Comparison of ENCODE assay signal across 8 cellular contexts in the genomic region with DNA sequence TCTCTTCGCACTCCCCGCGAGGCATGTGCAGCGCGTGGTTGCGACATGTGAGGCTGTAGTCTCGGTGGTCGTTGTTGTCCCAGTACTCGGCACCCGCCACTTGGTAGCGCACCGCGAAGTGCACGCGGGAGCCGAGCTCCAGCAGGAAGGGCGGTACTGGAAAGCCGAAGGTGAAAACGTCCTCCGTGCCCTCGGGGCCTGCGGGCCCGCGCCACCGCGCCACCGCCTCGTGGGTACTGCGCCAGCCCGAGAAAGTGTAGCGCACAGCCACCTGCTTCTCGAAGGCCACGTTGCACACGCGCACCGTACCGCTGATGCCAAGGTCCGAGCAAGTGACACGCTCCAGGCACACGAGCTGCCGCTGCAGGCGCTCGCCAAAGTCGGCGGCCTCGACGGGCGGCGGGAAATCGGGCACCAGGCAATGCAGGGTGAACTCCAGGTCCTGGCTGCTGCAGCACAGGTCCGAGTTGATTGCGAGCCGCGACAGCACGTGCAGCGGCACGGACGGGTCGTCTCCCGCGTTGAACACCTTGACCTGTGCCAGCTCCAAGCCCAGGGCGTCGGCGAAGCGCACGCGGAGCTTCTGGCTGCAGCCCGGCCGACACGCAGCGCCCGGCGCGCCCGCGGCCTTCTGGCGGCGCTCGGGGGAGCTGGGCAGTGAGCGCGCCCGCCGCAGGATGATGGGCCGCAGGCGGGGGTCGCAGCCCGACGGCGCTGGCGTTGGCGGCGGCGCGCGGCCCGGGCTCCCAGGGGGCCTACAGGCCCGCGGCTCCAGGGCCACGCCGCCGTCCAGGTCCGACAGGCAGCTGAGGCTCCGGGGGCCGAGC. TPM values are rescaled to one million over a fixed set of nuclear protein-coding genes. Genes with fewer than 3 reads are reported as not detected.
DNase-seq lines count a peak whose midpoint lies in the region; ATAC-seq, FAIRE-seq and TF ChIP-seq lines count a peak whose summit lies in the region.

No MANE protein-coding gene starts in this region.

- TF ChIP-seq CTCF in astrocyte of the cerebellum (IDR thresholded peaks at IDR 0.05; ENCODE audit: low read depth, low read length, missing control alignments) = no peak
- TF ChIP-seq CTCF in keratinocyte (optimal IDR thresholded peaks at IDR 0.05 in 1 of 3, IDR thresholded peaks at IDR 0.05 in 1 of 3, conservative IDR thresholded peaks at IDR 0.05 in 1 of 3; ENCODE audit: extremely low read depth in 1 of 3, insufficient read depth in 2 of 3, low read length in 3 of 3) = no peak

- DNase-seq in Daoy (ENCODE audit: low read depth) (peak; percentile 22), astrocyte of the cerebellum (ENCODE audit: low read depth) (no peak), keratinocyte (ENCODE audit: low read depth, low spot score) (no peak), SW480 (ENCODE audit: low spot score) (no peak), AG08395 (ENCODE audit: low spot score) (no peak)

- peak overlapping the region; percentile 79 for H3K4me2 ChIP-seq in keratinocyte (ENCODE audit: control insufficient read depth, extremely low read depth, insufficient read depth, low read depth, low read length)

- H3K9me1 ChIP-seq in keratinocyte (ENCODE audit: control insufficient read depth, extremely low read depth, insufficient read depth, low read length) = no peaks in the 10 kb centered on the region

- in situ Hi-C loops in astrocyte of the cerebellum (cut with HindIII; ENCODE audit: low sequenced_read_pairs) = no loop called here

- H3K79me2 ChIP-seq in keratinocyte (ENCODE audit: control insufficient read depth, insufficient read depth, low read length) = peaks cover 24% of the 10 kb centered on the region

- H3K27ac ChIP-seq in keratinocyte (ENCODE audit: control insufficient read depth, insufficient read depth, low read length) (peak overlapping the region; percentile 77), subcutaneous abdominal adipose tissue (ENCODE audit: low read depth, low read length) (peak overlapping the region; percentile 94)

- peaks cover 0 to 3% of the 10 kb centered on the region in 2 experiments for H3K36me3 ChIP-seq in keratinocyte (ENCODE audit: control insufficient read depth in 2 of 2, extremely low read depth in 1 of 2, insufficient read depth in 2 of 2, low read length in 2 of 2)
- H3K36me3 ChIP-seq in subcutaneous abdominal adipose tissue (ENCODE audit: control insufficient read depth in 5 of 5, insufficient read depth in 5 of 5, low read length in 5 of 5) = peaks cover 7 to 17% (median 11%) of the 10 kb centered on the region in 5 donors

- H3K4me1 ChIP-seq in keratinocyte (ENCODE audit: control insufficient read depth, extremely low read depth, insufficient read depth, low read length) (peaks cover 36% of the 10 kb centered on the region), subcutaneous abdominal adipose tissue (ENCODE audit: control insufficient read depth in 5 of 5, insufficient read depth in 5 of 5, low read length in 5 of 5) (peaks cover 15 to 58% (median 50%) of the 10 kb centered on the region in 5 donors)

- peak overlapping the region; percentile 89 for H2AFZ ChIP-seq in keratinocyte (ENCODE audit: control insufficient read depth, low read length)

- ATAC-seq in HG03432 (IDR thresholded peaks at IDR 0.05; ENCODE audit: unreplicated experiment) = peak; percentile 34
- no peak for ATAC-seq in GM18867 (IDR thresholded peaks at IDR 0.05; ENCODE audit: unreplicated experiment)

- H4K20me1 ChIP-seq in keratinocyte (ENCODE audit: control insufficient read depth, extremely low read depth, insufficient read depth, low read length) = no peaks in the 10 kb centered on the region

- dilution Hi-C loops in keratinocyte (cut with MboI; ENCODE audit: extremely low pct_ligation_motif_present, low sequenced_read_pairs) = no loop called here

- FAIRE-seq in keratinocyte (lab: Jason Lieb, UNC) = no peak

- H3K9me3 ChIP-seq in keratinocyte (ENCODE audit: control insufficient read depth, low read depth, low read length) (no peaks in the 10 kb centered on the region), subcutaneous abdominal adipose tissue (ENCODE audit: control insufficient read depth in 5 of 5, low read length in 5 of 5) (no peaks in the 10 kb centered on the region)

- no peaks in the 10 kb centered on the region for H3K27me3 ChIP-seq in keratinocyte (ENCODE audit: control insufficient read depth, extremely low read depth, insufficient read depth, low read length)
- H3K27me3 ChIP-seq in subcutaneous abdominal adipose tissue (ENCODE audit: control insufficient read depth in 5 of 5, insufficient read depth in 4 of 5, low read length in 5 of 5) = no peaks in the 10 kb centered on the region

- H3K4me3 ChIP-seq in astrocyte of the cerebellum (ENCODE audit: low read depth, low read length) = peak overlapping the region; percentile 71
- peak overlapping the region; percentile 63 to 68 (median 68) for H3K4me3 ChIP-seq in keratinocyte (ENCODE audit: control insufficient read depth in 2 of 3, extremely low read depth in 1 of 3, insufficient read depth in 2 of 3, low read depth in 1 of 3, low read length in 3 of 3)
- peak overlapping the region in 4 of 5 donors; percentile 79 to 96 (median 93) for H3K4me3 ChIP-seq in subcutaneous abdominal adipose tissue (ENCODE audit: low read depth in 1 of 5, low read length in 5 of 5)

- H3K9ac ChIP-seq in keratinocyte (ENCODE audit: control insufficient read depth, extremely low read depth, insufficient read depth, low read length) = peak overlapping the region; percentile 82
- peak overlapping the region in 4 of 5 donors; percentile 68 to 90 (median 80) for H3K9ac ChIP-seq in subcutaneous abdominal adipose tissue (ENCODE audit: low read length in 5 of 5)

RNA-seq across cellular contexts. Expression of a gene that starts 0.8 kb away (rescaled TPM):
- total RNA-seq in Daoy (2014; rRNA removed; shearing (Covaris generic)) = 2.3 and 2.5 TPM in 2 replicates
- polyA plus RNA-seq in keratinocyte = 1.7 to 3.3 TPM (median 2.8 TPM) in 3 replicates
- 2.2 TPM for polyA plus RNA-seq in keratinocyte (2011; ENCODE audit: low read depth)
- 2.0 and 3.5 TPM in 2 replicates for polyA plus RNA-seq in keratinocyte (2011; cell fraction: cytosol; rRNA removed)
- 3.2 and 3.4 TPM in 2 replicates for polyA plus RNA-seq in keratinocyte (2011; cell fraction: nucleus; rRNA removed)
- 4.4 and 6.2 TPM in 2 replicates for polyA plus RNA-seq in keratinocyte (2012; ENCODE audit: low replicate concordance)
- 1.6 to 3.2 TPM (median 1.7 TPM) in 3 replicates for polyA minus RNA-seq in keratinocyte
- 5.2 TPM for polyA minus RNA-seq in keratinocyte (2011; cell fraction: cytosol; rRNA and poly(A)+ RNA removed)
- polyA minus RNA-seq in keratinocyte (2011; cell fraction: nucleus; rRNA and poly(A)+ RNA removed) = 3.2 and 3.3 TPM in 2 replicates

RNA-seq across cellular contexts. Expression of a gene that starts 0.9 kb away (rescaled TPM):
- 4.9 and 5.4 TPM in 2 replicates for total RNA-seq in Daoy (2014; rRNA removed; shearing (Covaris generic))
- polyA plus RNA-seq in keratinocyte = 4.3 to 10.1 TPM (median 7.8 TPM) in 3 replicates
- 5.1 TPM for polyA plus RNA-seq in keratinocyte (2011; ENCODE audit: low read depth)
- 3.2 and 7.4 TPM in 2 replicates for polyA plus RNA-seq in keratinocyte (2011; cell fraction: cytosol; rRNA removed)
- 5.5 and 6.3 TPM in 2 replicates for polyA plus RNA-seq in keratinocyte (2011; cell fraction: nucleus; rRNA removed)
- polyA plus RNA-seq in keratinocyte (2012; ENCODE audit: low replicate concordance) = 3.8 and 7.3 TPM in 2 replicates
- 2.2 to 8.5 TPM (median 2.4 TPM) in 3 replicates for polyA minus RNA-seq in keratinocyte
- polyA minus RNA-seq in keratinocyte (2011; cell fraction: cytosol; rRNA and poly(A)+ RNA removed) = 5.4 TPM
- 3.1 and 7.7 TPM in 2 replicates for polyA minus RNA-seq in keratinocyte (2011; cell fraction: nucleus; rRNA and poly(A)+ RNA removed)

RNA-seq across cellular contexts. Expression of a gene that starts 5.8 kb away (rescaled TPM):
- 1.7 TPM in 1 of 2 replicates, not detected in the other for total RNA-seq in Daoy (2014; rRNA removed; shearing (Covaris generic))
- 0.05 to 0.12 TPM (median 0.07 TPM) in 3 replicates for polyA plus RNA-seq in keratinocyte
- 1.2 TPM for polyA plus RNA-seq in keratinocyte (2011; ENCODE audit: low read depth)
- polyA plus RNA-seq in keratinocyte (2011; cell fraction: cytosol; rRNA removed) = 0.06 and 0.11 TPM in 2 replicates
- polyA plus RNA-seq in keratinocyte (2011; cell fraction: nucleus; rRNA removed) = 0.35 and 0.55 TPM in 2 replicates
- 0.37 and 0.45 TPM in 2 replicates for polyA plus RNA-seq in keratinocyte (2012; ENCODE audit: low replicate concordance)
- polyA minus RNA-seq in keratinocyte = 0.77 TPM in 1 of 3 replicates, not detected in the others
- not detected for polyA minus RNA-seq in keratinocyte (2011; cell fraction: cytosol; rRNA and poly(A)+ RNA removed)
- polyA minus RNA-seq in keratinocyte (2011; cell fraction: nucleus; rRNA and poly(A)+ RNA removed) = not detected in 2 replicates

RNA-seq across cellular contexts. Expression of a gene that starts 19.0 kb away (rescaled TPM):
- 0.29 TPM in 1 of 2 replicates, not detected in the other for total RNA-seq in Daoy (2014; rRNA removed; shearing (Covaris generic))
- polyA plus RNA-seq in keratinocyte = 0.76 to 1.1 TPM (median 1.1 TPM) in 3 replicates
- polyA plus RNA-seq in keratinocyte (2011; ENCODE audit: low read depth) = 0.49 TPM
- polyA plus RNA-seq in keratinocyte (2011; cell fraction: cytosol; rRNA removed) = 0.51 and 0.69 TPM in 2 replicates
- 3.2 TPM in 2 replicates for polyA plus RNA-seq in keratinocyte (2011; cell fraction: nucleus; rRNA removed)
- 0.71 and 1.8 TPM in 2 replicates for polyA plus RNA-seq in keratinocyte (2012; ENCODE audit: low replicate concordance)
- 1.2 to 1.9 TPM in 2 of 3 replicates, not detected in the other for polyA minus RNA-seq in keratinocyte
- polyA minus RNA-seq in keratinocyte (2011; cell fraction: cytosol; rRNA and poly(A)+ RNA removed) = not detected
- polyA minus RNA-seq in keratinocyte (2011; cell fraction: nucleus; rRNA and poly(A)+ RNA removed) = 1.3 and 1.9 TPM in 2 replicates
